Comparison of ENCODE assay signal across 30 cellular contexts in the genomic region with DNA sequence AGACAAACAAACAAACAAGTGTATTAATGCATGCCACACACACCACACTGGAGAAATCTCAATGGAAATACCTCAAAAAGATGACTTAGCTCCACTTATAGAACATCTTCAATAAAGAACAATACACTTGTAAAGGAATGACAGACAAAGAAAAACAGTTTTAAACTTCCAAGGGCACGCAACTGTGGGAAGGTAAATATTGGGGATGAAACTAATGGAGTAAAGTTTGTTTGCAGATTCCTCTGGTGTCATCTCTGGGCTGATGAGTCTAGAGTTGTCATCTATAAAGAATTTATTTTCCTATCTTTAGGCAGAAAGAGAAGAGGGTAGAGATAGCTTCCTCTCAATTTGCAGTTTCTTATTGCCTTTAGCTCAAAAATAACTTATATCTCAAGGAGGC.
"Had no signal": no experiment of that assay in that cellular context is flagged by ENCODE, and none has a peak within 500 bp of the region (broad histone marks: within the 10 kb centered on the region; RNA-seq: fewer than 3 reads in every experiment).

No MANE protein-coding gene starts in this region.

- H3K9me3 ChIP-seq: MG63 had no signal

- H3K27me3 ChIP-seq: MG63 had no signal

- DNase-seq: MG63, MM.1S, MV-4-11, NCI-H1048, NCI-H1092, NCI-H1092 treated with DMSO at 0.1 percent for 48 hours, NCI-H1105, NCI-H1105 treated with DMSO at 0.1 percent for 48 hours, NCI-H1436, NCI-H1436 treated with DMSO at 0.1 percent for 48 hours, NCI-H1694, NCI-H1694 treated with DMSO at 0.1 percent for 48 hours, NCI-H187, NCI-H187 treated with DMSO at 0.1 percent for 48 hours, NCI-H2029, NCI-H2029 treated with DMSO at 0.1 percent for 48 hours, NCI-H2107, NCI-H2171, NCI-H2171 treated with DMSO at 0.1 percent for 48 hours, NCI-H2227 treated with DMSO at 0.1 percent for 48 hours, NCI-H226, NCI-H345, NCI-H446, NCI-H446 treated with DMSO at 0.1 percent for 48 hours, NCI-H510A, NCI-H510A treated with DMSO at 0.1 percent for 48 hours, NCI-H524, NCI-H524 treated with DMSO at 0.1 percent for 48 hours, NCI-H526, NCI-H526 treated with DMSO at 0.1 percent for 48 hours had no signal

- H3K36me3 ChIP-seq: MG63 had no signal

- H3K4me3 ChIP-seq: MG63 had no signal
